In the genomic region with DNA sequence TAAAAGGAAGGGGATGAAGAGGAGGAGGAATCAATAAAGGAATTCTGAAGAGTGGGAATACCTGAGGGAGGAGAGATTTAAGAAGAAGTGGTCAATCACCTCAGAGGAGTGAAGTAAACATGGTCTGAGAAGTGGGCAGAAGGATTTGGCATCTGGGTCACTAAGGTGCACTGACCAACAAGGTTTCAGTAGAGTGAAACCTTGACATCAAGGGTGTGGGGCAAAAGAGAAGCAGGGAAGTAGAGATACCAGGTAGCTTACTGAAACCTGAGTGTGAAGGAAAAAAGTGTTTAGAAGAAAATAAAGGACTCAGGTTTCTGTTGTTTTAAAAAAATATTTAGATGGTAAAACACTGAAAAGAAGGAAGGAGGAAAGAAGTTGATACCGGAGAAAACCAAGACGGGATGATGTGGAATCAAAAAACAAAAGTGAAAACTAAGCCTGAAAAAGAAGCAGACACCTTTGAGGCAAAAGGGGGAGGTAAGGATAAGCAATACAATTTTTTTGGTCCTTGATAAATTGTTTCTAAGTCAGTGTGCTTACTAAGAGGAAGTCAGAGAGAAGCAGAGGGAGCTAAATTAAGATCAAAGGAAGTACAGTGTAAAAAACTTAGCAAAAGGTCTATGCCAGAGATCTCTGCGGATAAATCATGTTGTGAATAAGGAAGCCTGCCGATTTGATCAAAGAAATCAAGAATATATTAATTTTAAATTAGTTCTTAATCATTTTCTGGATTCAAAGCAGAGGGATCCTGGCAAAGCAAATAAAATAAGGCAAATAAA, we compare ENCODE assay signal across 12 cellular contexts.
DNase-seq lines count a peak whose midpoint lies in the region; ATAC-seq and TF ChIP-seq lines count a peak whose summit lies in the region.
"Had no signal": no experiment of that assay in that cellular context is flagged by ENCODE, and none has a peak within 500 bp of the region (broad histone marks: within the 10 kb centered on the region; RNA-seq: fewer than 3 reads in every experiment).

No MANE protein-coding gene starts in this region.

- POLR2A ChIA-PET in activated CD4-positive, alpha-beta T cell treated with anti-CD3 and anti-CD28 coated beads, Interleukin-2, amount 10 ng/mL, durations not matched to agents 7 days and 5 days (lab: Charles Lee), result no interaction called here

- no peaks in the 10 kb centered on the region for H3K36me3 Mint-ChIP-seq in activated CD4-positive, alpha-beta T cell treated with anti-CD3 and anti-CD28 coated beads, Interleukin-2, amount 10 ng/mL, durations not matched to agents 7 days and 5 days (ENCODE audit: low read depth)

- TF ChIP-seq CTCF in foreskin keratinocyte (conservative IDR thresholded peaks at IDR 0.05), result no peak

- CTCF ChIA-PET in activated CD4-positive, alpha-beta T cell treated with anti-CD3 and anti-CD28 coated beads, Interleukin-2, amount 10 ng/mL, durations not matched to agents 7 days and 5 days (lab: Charles Lee), result interaction anchor here (0.9 kb wide), 1 partner anchor 11 kb away, joined by 4 read pairs; no protein-coding TSS in a partner anchor

- no peaks in the 10 kb centered on the region for H3K27me3 ChIP-seq in foreskin keratinocyte

- H3K4me1 Mint-ChIP-seq in activated CD4-positive, alpha-beta T cell treated with anti-CD3 and anti-CD28 coated beads, Interleukin-2, amount 10 ng/mL, durations not matched to agents 7 days and 5 days, result peaks cover 11% of the 10 kb centered on the region

- peaks cover 21% of the 10 kb centered on the region for H3K4me1 ChIP-seq in foreskin keratinocyte

- H3K27ac ChIP-seq in foreskin keratinocyte, result no peak overlapping the region
- H3K27ac ChIP-seq: epithelial cell of prostate had no signal

- no peak for DNase-seq in activated CD4-positive, alpha-beta T cell treated with anti-CD3 and anti-CD28 coated beads, Interleukin-2, amount 10 ng/mL, durations not matched to agents 7 days and 5 days
- DNase-seq in activated CD4-positive, alpha-beta T cell treated with anti-CD3 and anti-CD28 coated beads, Interleukin-2, amount 50 U/mL, for 1 hour, result no peak
- peak; percentile 63 for DNase-seq in OCI-M1 (lab: John Stamatoyannopoulos, UW)
- DNase-seq in pons (ENCODE audit: low spot score), result peak; percentile 48
- DNase-seq in NCI-H1105 treated with DMSO at 0.1 percent for 48 hours (lab: John Stamatoyannopoulos, UW), result no peak
- DNase-seq in NCI-H345 (lab: John Stamatoyannopoulos, UW), result no peak
- no peak for DNase-seq in foreskin keratinocyte
- DNase-seq: mesenchymal stem cell, SHP77 had no signal

- no peak overlapping the region for H3K4me3 Mint-ChIP-seq in activated CD4-positive, alpha-beta T cell treated with anti-CD3 and anti-CD28 coated beads, Interleukin-2, amount 10 ng/mL, durations not matched to agents 7 days and 5 days
- H3K4me3 Mint-ChIP-seq: activated T-helper 1 cell treated with anti-CD3 and anti-CD28 coated beads, Interleukin-12 subunit alpha, Interleukin-12 subunit beta, Interleukin-2, Interleukin-4 antibody, amounts not matched to agents 30 ng/mL and 10 ng/mL and 1 ng/mL, durations not matched to agents 14 hours and 24 hours and 36 hours had no signal

- peaks cover 3% of the 10 kb centered on the region for H3K9me3 Mint-ChIP-seq in activated CD4-positive, alpha-beta T cell treated with anti-CD3 and anti-CD28 coated beads, Interleukin-2, amount 10 ng/mL, durations not matched to agents 7 days and 5 days
- H3K9me3 Mint-ChIP-seq: activated T-helper 1 cell treated with anti-CD3 and anti-CD28 coated beads, Interleukin-12 subunit alpha, Interleukin-12 subunit beta, Interleukin-2, Interleukin-4 antibody, amounts not matched to agents 30 ng/mL and 10 ng/mL and 1 ng/mL, durations not matched to agents 14 hours and 24 hours and 36 hours had no signal

- peak overlapping the region; percentile 60 for H3K27ac Mint-ChIP-seq in activated CD4-positive, alpha-beta T cell treated with anti-CD3 and anti-CD28 coated beads, Interleukin-2, amount 10 ng/mL, durations not matched to agents 7 days and 5 days
- H3K27ac Mint-ChIP-seq: activated T-helper 1 cell treated with anti-CD3 and anti-CD28 coated beads, Interleukin-12 subunit alpha, Interleukin-12 subunit beta, Interleukin-2, Interleukin-4 antibody, amounts not matched to agents 30 ng/mL and 10 ng/mL and 1 ng/mL, durations not matched to agents 14 hours and 24 hours and 36 hours had no signal

- ATAC-seq in HG02759 (IDR thresholded peaks at IDR 0.05; ENCODE audit: unreplicated experiment) (peak; percentile 55), foreskin keratinocyte (no peak)

- no peaks in the 10 kb centered on the region for H3K27me3 Mint-ChIP-seq in activated CD4-positive, alpha-beta T cell treated with anti-CD3 and anti-CD28 coated beads, Interleukin-2, amount 10 ng/mL, durations not matched to agents 7 days and 5 days

Comparison
In these comparisons a context has a peak if more than half of its experiments do, and no peak if none do; other contexts are left out.
1. DNase-seq: peak in OCI-M1 (single experiment) and pons (single experiment); none in activated CD4-positive, alpha-beta T cell treated with anti-CD3 and anti-CD28 coated beads, Interleukin-2, amount 10 ng/mL, durations not matched to agents 7 days and 5 days (single experiment), activated CD4-positive, alpha-beta T cell treated with anti-CD3 and anti-CD28 coated beads, Interleukin-2, amount 50 U/mL, for 1 hour (single experiment), NCI-H1105 treated with DMSO at 0.1 percent for 48 hours (single experiment), NCI-H345 (single experiment) and foreskin keratinocyte (0 of 2).